ENCODE assay signal across 23 cellular contexts in genomic region chr12:105927553-105927952, GRCh38.
"Had no signal": no experiment of that assay in that cellular context is flagged by ENCODE, and none has a peak within 500 bp of the region (broad histone marks: within the 10 kb centered on the region; RNA-seq: fewer than 3 reads in every experiment).

No MANE protein-coding gene starts in this region.

- H3K4me1 Mint-ChIP-seq: central memory CD8-positive, alpha-beta T cell; immature natural killer cell; naive thymus-derived CD4-positive, alpha-beta T cell; stimulated activated naive B cell treated with anti-CD40 and anti-IgM and Interleukin-4, amounts not matched to agents 10 μg/mL and 1 μg/mL and 100 μg/mL, for 72 hours had no signal

- H3K4me3 Mint-ChIP-seq: central memory CD8-positive, alpha-beta T cell; immature natural killer cell; naive thymus-derived CD4-positive, alpha-beta T cell; neural crest cell; stimulated activated naive B cell treated with anti-CD40 and anti-IgM and Interleukin-4, amounts not matched to agents 10 μg/mL and 1 μg/mL and 100 μg/mL, for 72 hours; type B pancreatic cell had no signal

- DNase-seq: cortex of kidney; dorsolateral prefrontal cortex; effector CD8-positive, alpha-beta T cell; glutamatergic neuron; immature natural killer cell; kidney; left cardiac atrium; left ventricle myocardium inferior; lower lobe of right lung; mesenchymal stem cell; midbrain; naive thymus-derived CD4-positive, alpha-beta T cell; posterior cingulate gyrus; stimulated activated CD4-positive, alpha-beta T cell treated with anti-CD3 and anti-CD28 coated beads, Interleukin-2, amount 100 ng/mL, for 24 hours; stimulated activated CD4-positive, alpha-beta T cell treated with anti-CD3 and anti-CD28 coated beads, Interleukin-4, amount 100 ng/mL, for 4 hours; stimulated activated naive B cell treated with anti-CD40 and anti-IgM and Interleukin-4, amounts not matched to agents 10 μg/mL and 1 μg/mL and 100 μg/mL, for 72 hours; stomach; substantia nigra had no signal

- ATAC-seq: gastroesophageal sphincter; left cardiac atrium; lower lobe of right lung; naive thymus-derived CD4-positive, alpha-beta T cell; stimulated activated naive B cell treated with anti-CD40 and anti-IgM and Interleukin-4, amounts not matched to agents 10 μg/mL and 1 μg/mL and 100 μg/mL, for 72 hours had no signal

- H3K27ac Mint-ChIP-seq: immature natural killer cell; naive thymus-derived CD4-positive, alpha-beta T cell; stimulated activated naive B cell treated with anti-CD40 and anti-IgM and Interleukin-4, amounts not matched to agents 10 μg/mL and 1 μg/mL and 100 μg/mL, for 72 hours; type B pancreatic cell had no signal

- H3K36me3 Mint-ChIP-seq: immature natural killer cell; naive thymus-derived CD4-positive, alpha-beta T cell; stimulated activated naive B cell treated with anti-CD40 and anti-IgM and Interleukin-4, amounts not matched to agents 10 μg/mL and 1 μg/mL and 100 μg/mL, for 72 hours; type B pancreatic cell had no signal

- H3K9me3 Mint-ChIP-seq: central memory CD8-positive, alpha-beta T cell had no signal

- H3K4me1 ChIP-seq: gastroesophageal sphincter, lower lobe of right lung, stomach had no signal

- H3K27ac ChIP-seq: dorsolateral prefrontal cortex, gastroesophageal sphincter, left ventricle myocardium inferior, lower lobe of right lung, right atrium auricular region, stomach had no signal

- H3K4me3 ChIP-seq: dorsolateral prefrontal cortex, gastroesophageal sphincter, left ventricle myocardium inferior, lower lobe of right lung, right atrium auricular region, stomach had no signal

- H3K27me3 ChIP-seq: dorsolateral prefrontal cortex, gastroesophageal sphincter, right atrium auricular region, stomach had no signal
